8 cellular contexts compared by ENCODE assay signal in genomic region chr7:139777948-139778841, GRCh38. TPM values are rescaled to one million over a fixed set of nuclear protein-coding genes. Genes with fewer than 3 reads are reported as not detected.
DNase-seq lines count a peak whose midpoint lies in the region; ATAC-seq, FAIRE-seq and TF ChIP-seq lines count a peak whose summit lies in the region.

Gene HIPK2, minus strand, starts transcription at chr7:139777998. Its CDS starts 375 bp downstream, at chr7:139777623.

- peaks cover 0 to 30% of the 10 kb centered on the region in 2 experiments; a peak in 2 of 4 replicates for H3K79me2 ChIP-seq in H1 (ENCODE audit: control insufficient read depth in 1 of 2, insufficient read depth in 2 of 2, low read length in 2 of 2)

- H3K4me1 ChIP-seq in H1 (replicated peaks in 1 of 4; ENCODE audit: control insufficient read depth in 3 of 4, insufficient read depth in 4 of 4, low read length in 3 of 4): peaks cover 0 to 3% (median under 1%) of the 10 kb centered on the region in 4 experiments; a peak in 3 of 7 replicates
- H3K4me1 ChIP-seq in mesenchymal stem cell (ENCODE audit: control insufficient read depth, insufficient read depth, low read depth, low read length): peaks cover 13% of the 10 kb centered on the region

- peak within 1 kb of the TSS; percentile 87 for H4K8ac ChIP-seq in H1 (ENCODE audit: extremely low read depth, insufficient read depth, low read length)
- peak within 1 kb of the TSS; percentile 61 for H4K8ac ChIP-seq in mesenchymal stem cell (ENCODE audit: low read length)

- H2BK15ac ChIP-seq in H1 (ENCODE audit: low read length): no peak within 1 kb of the TSS
- peak within 1 kb of the TSS; percentile 98 for H2BK15ac ChIP-seq in mesenchymal stem cell (ENCODE audit: low read depth, poor library complexity, severe bottlenecking)

- no peaks in the 10 kb centered on the region for H3K9me3 ChIP-seq in H1 (ENCODE audit: insufficient read depth in 2 of 2, low read depth in 1 of 2, low read length in 1 of 2)
- no peaks in the 10 kb centered on the region for H3K9me3 ChIP-seq in mesenchymal stem cell (ENCODE audit: control insufficient read depth, low read length)

- peak; percentile 66 for ATAC-seq in HG03175 (IDR thresholded peaks at IDR 0.05; ENCODE audit: unreplicated experiment)

- H3K4me3 ChIP-seq in AG10803 (ENCODE audit: low read length): peak within 1 kb of the TSS; percentile 72
- H3K4me3 ChIP-seq in H1 (ENCODE audit: extremely low read depth in 1 of 4, insufficient read depth in 2 of 4, low read depth in 3 of 4, low read length in 4 of 4): peak within 1 kb of the TSS; percentile 74 to 97 (median 80)
- peak within 1 kb of the TSS; percentile 84 to 87 for H3K4me3 ChIP-seq in mesenchymal stem cell (ENCODE audit: insufficient read depth in 1 of 2, low read depth in 1 of 2, low read length in 2 of 2)

- H3K27me3 ChIP-seq in H1 (replicated peaks in 1 of 4; ENCODE audit: control insufficient read depth in 3 of 4, extremely low read depth in 1 of 4, insufficient read depth in 3 of 4, low read length in 3 of 4): peaks cover 2 to 33% (median 18%) of the 10 kb centered on the region in 4 experiments
- no peaks in the 10 kb centered on the region for H3K27me3 ChIP-seq in mesenchymal stem cell (ENCODE audit: control insufficient read depth in 1 of 2, insufficient read depth in 1 of 2, low read length in 2 of 2)

- H4K20me1 ChIP-seq in H1 (replicated peaks in 1 of 2; ENCODE audit: control insufficient read depth in 1 of 2, insufficient read depth in 2 of 2, low read length in 2 of 2): peaks cover 0 to 3% of the 10 kb centered on the region in 2 experiments

- H3K4ac ChIP-seq in H1 (replicated peaks; ENCODE audit: insufficient read length, low read depth, low read length) (no peak within 1 kb of the TSS), mesenchymal stem cell (ENCODE audit: low read depth in 1 of 2, low read length in 2 of 2) (peak within 1 kb of the TSS; percentile 80 to 95)

- TF ChIP-seq CTCF in AG10803 (conservative IDR thresholded peaks at IDR 0.05; ENCODE audit: low read length) (no peak), H1 (IDR thresholded peaks at IDR 0.05; ENCODE audit: control extremely low read depth in 1 of 3, insufficient read depth in 1 of 3, low read depth in 1 of 3, low read length in 3 of 3) (no peak)

- no peak within 1 kb of the TSS for H3K14ac ChIP-seq in H1 (ENCODE audit: insufficient read length)
- peak within 1 kb of the TSS; percentile 88 to 92 for H3K14ac ChIP-seq in mesenchymal stem cell (ENCODE audit: low read length in 2 of 2)

- WGBS in H1 (ENCODE audit: extremely low coverage in 1 of 2, insufficient coverage in 1 of 2, insufficient read length in 1 of 2, insufficient replicate concordance in 2 of 2, low coverage in 1 of 2, low lambda C conversion rate in 2 of 2, missing lambda C conversion rate in 1 of 2), 2 experiments: 1% methylated on average over 28 of the region's 96 CpGs; no CpG with 5 or more reads in 1 of the 2 experiments
- 2% methylated on average over 42 of the region's 96 CpGs for WGBS in mesenchymal stem cell

- H3K27ac ChIP-seq in H1 (ENCODE audit: low read depth, low read length) (no peak within 1 kb of the TSS), mesenchymal stem cell (ENCODE audit: low read length, poor library complexity, severe bottlenecking) (peak within 1 kb of the TSS; percentile 93)

- H3K4me2 ChIP-seq in H1 (ENCODE audit: insufficient read depth in 1 of 2, low read depth in 2 of 2, low read length in 2 of 2) (peak within 1 kb of the TSS; percentile 87 to 94), mesenchymal stem cell (ENCODE audit: low read length, poor library complexity, severe bottlenecking) (peak within 1 kb of the TSS; percentile 86)

- FAIRE-seq in H1 (lab: Jason Lieb, UNC): no peak

- no peak for TF ChIP-seq RAD21 in H1 (IDR thresholded peaks at IDR 0.05 in 1 of 2, conservative IDR thresholded peaks at IDR 0.05 in 1 of 2; ENCODE audit: low read depth in 2 of 2, low read length in 2 of 2)

- H2BK5ac ChIP-seq in H1 (ENCODE audit: low read depth, low read length) (no peak within 1 kb of the TSS), mesenchymal stem cell (ENCODE audit: low read depth, low read length, poor library complexity, severe bottlenecking) (peak within 1 kb of the TSS; percentile 91)

- H3K36me3 ChIP-seq in H1 (ENCODE audit: control insufficient read depth in 2 of 4, insufficient read depth in 4 of 4, low read length in 3 of 4) (no peaks in the 10 kb centered on the region), mesenchymal stem cell (ENCODE audit: control insufficient read depth in 1 of 2, insufficient read depth in 2 of 2, low read depth in 1 of 2, low read length in 2 of 2) (peaks cover 0 to 2% of the 10 kb centered on the region in 2 experiments)

- H4K91ac ChIP-seq in H1 (replicated peaks; ENCODE audit: insufficient read length, low read length) (peak within 1 kb of the TSS; percentile 12), mesenchymal stem cell (ENCODE audit: low read length) (peak within 1 kb of the TSS; percentile 69)

- H2BK20ac ChIP-seq in H1 (ENCODE audit: low read length): no peak within 1 kb of the TSS

- no peak for TF ChIP-seq EP300 in H1 (IDR thresholded peaks at IDR 0.05; ENCODE audit: borderline replicate concordance in 1 of 2, low read depth in 2 of 2, low read length in 2 of 2)

- peak within 1 kb of the TSS; percentile 59; the same call in 1 of the 2 replicates for H2AFZ ChIP-seq in H1 (ENCODE audit: low read length)
- H2AFZ ChIP-seq in mesenchymal stem cell (ENCODE audit: low read depth, low read length): peak within 1 kb of the TSS; percentile 82

- POLR2A ChIA-PET in H1 (lab: Charles Lee; ENCODE audit: partially characterized antibody): interaction anchor here (0.6 to 1.7 kb wide), 5 partner anchors 9 to 127 kb away, joined by 3 to 8 read pairs (median 4); no protein-coding TSS in a partner anchor

- in situ Hi-C loops in GM18951 (cut with MboI; ENCODE audit: low sequenced_read_pairs, unreplicated experiment): loop anchor here (10.0 kb wide), 1 partner anchor 133 kb away; no protein-coding TSS in a partner anchor

- no peak within 1 kb of the TSS for H4K5ac ChIP-seq in H1 (ENCODE audit: insufficient read length, low read depth, low read length)

- no peak within 1 kb of the TSS for H3K56ac ChIP-seq in H1 (replicated peaks; ENCODE audit: insufficient read length, low read depth, low read length)

- H3K23ac ChIP-seq in H1 (ENCODE audit: insufficient read length): no peak within 1 kb of the TSS
- peak within 1 kb of the TSS in 1 of 2 experiments; percentile 85 for H3K23ac ChIP-seq in mesenchymal stem cell (ENCODE audit: low read length in 2 of 2)

- H2BK120ac ChIP-seq in H1 (replicated peaks; ENCODE audit: low read depth, low read length) (no peak within 1 kb of the TSS), mesenchymal stem cell (ENCODE audit: low read depth, low read length) (peak within 1 kb of the TSS; percentile 98)

- peak within 1 kb of the TSS in 3 of 4 experiments; percentile 36 to 94 (median 48); a peak in 5 of 7 replicates for H3K9ac ChIP-seq in H1 (replicated peaks in 1 of 4; ENCODE audit: extremely low read depth in 1 of 4, low read depth in 3 of 4, low read length in 3 of 4)
- H3K9ac ChIP-seq in mesenchymal stem cell (ENCODE audit: low read length): peak within 1 kb of the TSS; percentile 88

- H3K18ac ChIP-seq in H1 (ENCODE audit: extremely low read depth, low read length): no peak within 1 kb of the TSS; the same call in 1 of the 2 replicates
- H3K18ac ChIP-seq in mesenchymal stem cell (ENCODE audit: low read depth in 1 of 2, low read length in 2 of 2): peak within 1 kb of the TSS; percentile 91 to 93

- H2AK5ac ChIP-seq in H1 (ENCODE audit: low read depth, low read length) (no peak within 1 kb of the TSS), mesenchymal stem cell (ENCODE audit: low read length, severe bottlenecking) (no peak within 1 kb of the TSS)

- H3K79me1 ChIP-seq in H1 (ENCODE audit: low read depth, low read length) (no peaks in the 10 kb centered on the region; the same call in 1 of the 2 replicates), mesenchymal stem cell (replicated peaks; ENCODE audit: low read length, poor library complexity, severe bottlenecking) (peaks cover 8% of the 10 kb centered on the region)

- DNase-seq in AG10803 (ENCODE audit: low read depth) (peak; percentile 62), NCI-H774 (lab: John Stamatoyannopoulos, UW) (peak; percentile 60), H1 (ENCODE audit: low read depth in 1 of 2, low spot score in 2 of 2) (peak in 1 of 2 experiments; percentile 73), mesenchymal stem cell (peak; percentile 79)
- peak; percentile 48 to 51 for DNase-seq in activated CD8-positive, alpha-beta memory T cell treated with anti-CD3 and anti-CD28 coated beads for 4 hours (ENCODE audit: low read depth in 2 of 2)
- DNase-seq in stimulated activated CD8-positive, alpha-beta memory T cell treated with anti-CD3 and anti-CD28 coated beads, Interleukin-12 subunit alpha, Interleukin-12 subunit beta, amount 100 ng/mL, for 4 hours (ENCODE audit: low read depth): peak; percentile 62

- H3K23me2 ChIP-seq in H1 (ENCODE audit: low read depth, low read length): peaks cover 10% of the 10 kb centered on the region

- CTCF ChIA-PET in H1 (lab: Charles Lee; ENCODE audit: partially characterized antibody): interaction anchor here (0.6 to 1.7 kb wide), 12 partner anchors 9 to 870 kb away, joined by 3 to 5 read pairs (median 3); no protein-coding TSS in a partner anchor

- no peak within 1 kb of the TSS for H2BK12ac ChIP-seq in H1 (ENCODE audit: low read depth, low read length)
- peak within 1 kb of the TSS; percentile 63 to 91 for H2BK12ac ChIP-seq in mesenchymal stem cell (ENCODE audit: low read length in 2 of 2)

- peak; percentile 54 for TF ChIP-seq POLR2A in GM18951 (IDR thresholded peaks at IDR 0.05; ENCODE audit: extremely low read depth, insufficient read depth, insufficient read length)
- TF ChIP-seq POLR2A in H1 (IDR thresholded peaks at IDR 0.05; ENCODE audit: control extremely low read depth in 1 of 2, low read depth in 2 of 2, low read length in 2 of 2): no peak; a peak in 1 of 3 replicates

TF ChIP-seq in H1, 55 proteins besides CTCF, POLR2A, EP300 and RAD21 (continues in another document):
- TF ChIP-seq JUND (IDR thresholded peaks at IDR 0.05; ENCODE audit: low read length) (no peak), CBX8 (IDR thresholded peaks at IDR 0.05; ENCODE audit: borderline replicate concordance, low read depth, low read length) (no peak), BACH1 (IDR thresholded peaks at IDR 0.05; ENCODE audit: low read length) (0 out of 2 replicates have a peak, but pooled peaks have one; percentile 6), EGR1 (IDR thresholded peaks at IDR 0.05; ENCODE audit: borderline replicate concordance, low read depth, low read length) (no peak)

RNA-seq across cellular contexts. Expression of gene HIPK2, which starts in this region (rescaled TPM):
- total RNA-seq in H1 (2021; fragmentation: NEBNext Ultra II Directional; extraction: Animal tissue kit (Norgen Biotek cat#: 25700)): 24.3 and 24.4 TPM in 2 replicates
- polyA plus RNA-seq in H1 (2011; rRNA removed): 8.3 and 10.0 TPM in 2 replicates
- polyA plus RNA-seq in H1 (2011; cell fraction: cytosol; rRNA removed): 4.9 TPM
- 18.0 TPM for polyA plus RNA-seq in H1 (2011; cell fraction: nucleus; rRNA removed)
- 7.7 to 10.0 TPM (median 8.5 TPM) in 4 replicates for polyA plus RNA-seq in H1 (2012, experiment 1 of 2)
- polyA plus RNA-seq in H1 (2012, experiment 2 of 2): 1.1 TPM
- polyA plus RNA-seq in H1 (2013, experiment 1 of 2): 9.4 TPM
- polyA plus RNA-seq in H1 (2013, experiment 2 of 2): 8.2 TPM
- 21.8 and 24.1 TPM in 2 replicates for polyA minus RNA-seq in H1 (2011; rRNA and poly(A)+ RNA removed)
- 10.6 TPM for polyA minus RNA-seq in H1 (2011; cell fraction: cytosol; rRNA and poly(A)+ RNA removed)
- polyA minus RNA-seq in H1 (2011; cell fraction: nucleus; rRNA and poly(A)+ RNA removed): 16.7 TPM
- polyA plus RNA-seq in mesenchymal stem cell (2013, experiment 1 of 2): 89.2 TPM
- 81.2 TPM for polyA plus RNA-seq in mesenchymal stem cell (2013, experiment 2 of 2)
